ENCODE assay signal across 11 cellular contexts in genomic region chr3:37904614-37905047, GRCh38. TPM values are rescaled to one million over a fixed set of nuclear protein-coding genes. Genes with fewer than 3 reads are reported as not detected.
DNase-seq lines count a peak whose midpoint lies in the region; ATAC-seq and TF ChIP-seq lines count a peak whose summit lies in the region.
"Had no signal": no experiment of that assay in that cellular context is flagged by ENCODE, and none has a peak within 500 bp of the region (broad histone marks: within the 10 kb centered on the region; RNA-seq: fewer than 3 reads in every experiment).

No MANE protein-coding gene starts in this region.

- no peaks in the 10 kb centered on the region for H3K36me3 Mint-ChIP-seq in endodermal cell (ENCODE audit: low read depth)
- peaks cover 15% of the 10 kb centered on the region for H3K36me3 Mint-ChIP-seq in nephron progenitor cell (ENCODE audit: low read depth)
- H3K36me3 Mint-ChIP-seq: CD8-positive, alpha-beta T cell had no signal

- H3K9me3 ChIP-seq in OCI-LY7 (ENCODE audit: low read length) (no peaks in the 10 kb centered on the region), endodermal cell (ENCODE audit: control insufficient read depth, low read length) (no peaks in the 10 kb centered on the region)

- in situ Hi-C loops in GM13976 (cut with MboI; ENCODE audit: low sequenced_read_pairs, unreplicated experiment), result no loop called here

- TF ChIP-seq CTCF in AG09309 (IDR thresholded peaks at IDR 0.05; ENCODE audit: control insufficient read depth, insufficient read depth, low read depth, low read length, missing control alignments), result no peak
- no peak for TF ChIP-seq CTCF in OCI-LY7 (conservative IDR thresholded peaks at IDR 0.05; ENCODE audit: low read length)
- no peak for TF ChIP-seq CTCF in endodermal cell (conservative IDR thresholded peaks at IDR 0.05)
- no peak for TF ChIP-seq CTCF in nephron progenitor cell (IDR thresholded peaks at IDR 0.05)
- no peak for TF ChIP-seq CTCF in GM13976 (IDR thresholded peaks at IDR 0.05; ENCODE audit: borderline replicate concordance, control extremely low read depth, extremely low read depth, insufficient read depth, missing control alignments)

- H2AFZ ChIP-seq in OCI-LY7 (ENCODE audit: low read length), result peak overlapping the region; percentile 89; the same call in 1 of the 2 replicates

- POLR2A ChIA-PET in OCI-LY7 (lab: Charles Lee), result interaction anchor here (1.3 kb wide), 1 partner anchor 15 kb away, joined by 4 read pairs; no protein-coding TSS in a partner anchor

- H3K4me1 Mint-ChIP-seq in endodermal cell (peaks cover 16% of the 10 kb centered on the region), nephron progenitor cell (peaks cover 57% of the 10 kb centered on the region)
- H3K4me1 Mint-ChIP-seq: activated B cell treated with CpG ODN at 0.5 μM for 24 hours had no signal

- ATAC-seq in GM19397 (IDR thresholded peaks at IDR 0.05; ENCODE audit: unreplicated experiment), result no peak
- ATAC-seq: CD8-positive, alpha-beta T cell; stimulated activated naive CD8-positive, alpha-beta T cell treated with anti-CD3 and anti-CD28 coated beads, Interleukin-15, Interleukin-2, amounts not matched to agents 100 U/mL and 50 U/mL, for 24 hours had no signal

- CTCF ChIA-PET in OCI-LY7 (lab: Charles Lee; ENCODE audit: unreplicated experiment), result interaction anchor here (0.6 kb wide), 1 partner anchor 95 kb away, joined by 3 read pairs; no protein-coding TSS in a partner anchor

- peak overlapping the region; percentile 71; the same call in 1 of the 2 replicates for H3K4me2 ChIP-seq in OCI-LY7 (ENCODE audit: low read length)

- H3K27me3 Mint-ChIP-seq in endodermal cell (ENCODE audit: insufficient read depth) (no peaks in the 10 kb centered on the region), nephron progenitor cell (ENCODE audit: low read depth, poor library complexity) (no peaks in the 10 kb centered on the region)

- H3K9me3 Mint-ChIP-seq in endodermal cell (no peaks in the 10 kb centered on the region), nephron progenitor cell (no peaks in the 10 kb centered on the region)
- H3K9me3 Mint-ChIP-seq: activated B cell treated with CpG ODN at 0.5 μM for 24 hours; CD8-positive, alpha-beta T cell had no signal

- H3K4me1 ChIP-seq in OCI-LY7 (ENCODE audit: insufficient read depth, low read length, poor library complexity, severe bottlenecking) (peaks cover 57% of the 10 kb centered on the region), endodermal cell (ENCODE audit: control insufficient read depth, insufficient read depth, low read length) (peaks cover 14% of the 10 kb centered on the region)

- intact Hi-C loops in OCI-LY7 (cut with micrococcal nuclease; ENCODE audit: unreplicated experiment), result no loop called here

- no TSS peak for BruUV-seq in OCI-LY7 (replicated peaks; lab: Mats Ljungman, UMichigan)

- H3K4me3 ChIP-seq in AG09309 (ENCODE audit: control insufficient read depth, low read depth, low read length) (no peak overlapping the region), OCI-LY7 (ENCODE audit: low read depth, low read length, poor library complexity, severe bottlenecking) (no peak overlapping the region), endodermal cell (ENCODE audit: low read length) (no peak overlapping the region)

- H3K79me2 ChIP-seq in OCI-LY7 (ENCODE audit: insufficient read depth, low read depth, low read length), result no peaks in the 10 kb centered on the region

- WGBS in endodermal cell (ENCODE audit: insufficient coverage in 1 of 2, insufficient read length in 1 of 2), 2 experiments, result 73 to 75% methylated on average over 1 to 3 of the region's 3 CpGs

- H3K27ac Mint-ChIP-seq in endodermal cell (no peak overlapping the region), nephron progenitor cell (peak overlapping the region; percentile 32)
- H3K27ac Mint-ChIP-seq: activated B cell treated with CpG ODN at 0.5 μM for 24 hours; CD8-positive, alpha-beta T cell had no signal

- H3K27ac ChIP-seq in OCI-LY7 (ENCODE audit: low read depth, low read length, poor library complexity, severe bottlenecking), result no peak overlapping the region
- H3K27ac ChIP-seq in endodermal cell (ENCODE audit: low read depth, low read length), result peak overlapping the region; percentile 19

- no peaks in the 10 kb centered on the region for H4K20me1 ChIP-seq in OCI-LY7 (ENCODE audit: insufficient read depth, low read length)

- H3K9me2 ChIP-seq in OCI-LY7 (ENCODE audit: insufficient read depth, low read length), result no peaks in the 10 kb centered on the region

- no peak overlapping the region for H3K9ac ChIP-seq in endodermal cell (ENCODE audit: extremely low read depth, low read length, poor library complexity, severe bottlenecking)

- H3K27me3 ChIP-seq in endodermal cell (ENCODE audit: control insufficient read depth, insufficient read depth, low read length, poor library complexity, severe bottlenecking), result no peaks in the 10 kb centered on the region

- DNase-seq in AG09309 (ENCODE audit: low read depth), result peak; percentile 47
- DNase-seq in OCI-LY7 (ENCODE audit: low spot score), result no peak
- DNase-seq in endodermal cell, result no peak
- DNase-seq in nephron progenitor cell, result no peak
- DNase-seq in NCI-H82 treated with DMSO at 0.1 percent for 48 hours (lab: John Stamatoyannopoulos, UW; ENCODE audit: unreplicated experiment), result no peak
- no peak for DNase-seq in GM13976 (ENCODE audit: low spot score)
- DNase-seq in activated T-cell treated with anti-CD3 and anti-CD28 coated beads for 4 hours, result no peak
- DNase-seq: activated B cell treated with CpG ODN at 0.5 μM for 24 hours; CD8-positive, alpha-beta T cell; stimulated activated naive CD8-positive, alpha-beta T cell treated with anti-CD3 and anti-CD28 coated beads, Interleukin-15, Interleukin-2, amounts not matched to agents 100 U/mL and 50 U/mL, for 24 hours had no signal

- H3K36me3 ChIP-seq in OCI-LY7 (ENCODE audit: insufficient read depth, low read length) (no peaks in the 10 kb centered on the region), endodermal cell (ENCODE audit: control insufficient read depth, insufficient read depth, low read length) (no peaks in the 10 kb centered on the region)

- no peak overlapping the region for H3K4me3 Mint-ChIP-seq in endodermal cell
- H3K4me3 Mint-ChIP-seq in nephron progenitor cell, result no peak overlapping the region
- H3K4me3 Mint-ChIP-seq: activated B cell treated with CpG ODN at 0.5 μM for 24 hours; CD8-positive, alpha-beta T cell had no signal

RNA-seq across cellular contexts. Expression of gene CTDSPL, which starts 43.0 kb away (rescaled TPM):
- 0.28 and 0.38 TPM in 2 replicates for total RNA-seq in OCI-LY7 (2014; rRNA removed; shearing (Covaris generic))
- total RNA-seq in OCI-LY7 (2022) (not detected in 2 replicates), endodermal cell (10 to 100 TPM; 27.8 to 30.7 TPM)
- 19.3 TPM for polyA plus RNA-seq in endodermal cell (2013, experiment 1 of 2)
- 23.4 TPM for polyA plus RNA-seq in endodermal cell (2013, experiment 2 of 2)
- total RNA-seq: activated B cell treated with CpG ODN at 0.5 μM for 24 hours had no signal

Comparison
In these comparisons a context has a peak if more than half of its experiments do, and no peak if none do; other contexts are left out.
1. RNA of gene CTDSPL, which starts 43.0 kb away (total RNA-seq): 27.8 to 30.7 TPM in endodermal cell; 0.28 to 0.38 TPM in OCI-LY7; every median in the first group is over 10 times any median in the second.